ENCODE assay signal across 9 cellular contexts in the genomic region with DNA sequence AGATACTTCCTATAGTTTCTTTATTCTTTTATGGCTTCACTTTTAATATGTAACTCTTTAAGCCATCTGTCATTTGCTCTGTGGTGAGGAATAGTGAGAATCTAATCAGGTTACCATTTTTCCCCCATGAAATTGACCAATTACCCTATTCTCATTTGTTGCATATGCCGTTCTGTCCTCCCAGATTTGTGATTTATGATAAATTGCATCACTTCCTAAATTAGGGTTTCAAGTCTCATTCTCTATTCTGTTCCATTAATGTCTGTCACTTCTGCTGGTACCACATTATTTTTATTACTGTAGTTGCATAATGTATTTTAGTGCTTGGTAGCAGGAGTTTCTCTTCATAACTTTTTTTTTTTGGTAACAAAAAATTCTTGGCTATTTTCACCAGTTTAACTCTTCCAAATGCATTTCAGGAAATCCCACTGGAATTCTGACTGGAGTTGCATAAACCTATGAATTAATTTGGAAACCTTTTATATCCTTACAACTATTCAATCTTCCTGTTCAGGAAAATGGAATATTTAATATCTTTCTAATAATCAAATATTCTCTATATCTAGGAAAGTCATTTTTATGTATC. TPM values are rescaled to one million over a fixed set of nuclear protein-coding genes. Genes with fewer than 3 reads are reported as not detected.
DNase-seq lines count a peak whose midpoint lies in the region; ATAC-seq, FAIRE-seq and TF ChIP-seq lines count a peak whose summit lies in the region.
"Had no signal": no experiment of that assay in that cellular context is flagged by ENCODE, and none has a peak within 500 bp of the region (broad histone marks: within the 10 kb centered on the region; RNA-seq: fewer than 3 reads in every experiment).

No MANE protein-coding gene starts in this region.

- H3K27ac Mint-ChIP-seq in Calu3 (ENCODE audit: unreplicated experiment): peak overlapping the region; percentile 81
- peak overlapping the region; percentile 91 for H3K27ac Mint-ChIP-seq in activated T-helper 2 cell treated with anti-CD3 and anti-CD28 coated beads, Interferon-gamma antibody, Interleukin-2, Interleukin-4, amounts not matched to agents 10 μg/mL and 5 μg/mL and 100 μg/mL, durations not matched to agents 14 hours and 24 hours and 36 hours

- no peak overlapping the region for H3K23ac ChIP-seq in IMR-90 (ENCODE audit: low read depth, low read length)

- H2AK9ac ChIP-seq in IMR-90 (replicated peaks; ENCODE audit: low read depth, low read length, poor library complexity): no peak overlapping the region

- H3K9ac ChIP-seq in IMR-90 (ENCODE audit: low read depth, low read length) (no peak overlapping the region), muscle layer of colon (ENCODE audit: low read length) (no peak overlapping the region)

- H3K4me3 Mint-ChIP-seq in Calu3 (ENCODE audit: low read depth, unreplicated experiment): peak overlapping the region; percentile 36
- peak overlapping the region; percentile 40 for H3K4me3 Mint-ChIP-seq in activated T-helper 2 cell treated with anti-CD3 and anti-CD28 coated beads, Interferon-gamma antibody, Interleukin-2, Interleukin-4, amounts not matched to agents 10 μg/mL and 5 μg/mL and 100 μg/mL, durations not matched to agents 14 hours and 24 hours and 36 hours (ENCODE audit: low read depth)

- CTCF ChIA-PET in Calu3 (lab: Charles Lee): interaction anchor here (0.5 to 1.1 kb wide), 3 partner anchors 11 to 202 kb away, joined by 4 to 5 read pairs (median 4); partner anchors contain the start of gene CDK6
- CTCF ChIA-PET in IMR-90 (lab: Yijun Ruan, JAX): no interaction called here

- H2BK5ac ChIP-seq in IMR-90 (ENCODE audit: low read depth, low read length, poor library complexity, severe bottlenecking): peak overlapping the region; percentile 71

- TF ChIP-seq CTCF in Calu3 (IDR thresholded peaks at IDR 0.05; ENCODE audit: unreplicated experiment) (no peak), IMR-90 (conservative IDR thresholded peaks at IDR 0.05; ENCODE audit: low read depth, low read length) (no peak), D721Med (IDR thresholded peaks at IDR 0.05; ENCODE audit: insufficient read depth, missing control alignments) (no peak)

- H4K20me1 ChIP-seq in IMR-90 (ENCODE audit: insufficient read depth, low read length): peaks cover 19% of the 10 kb centered on the region

- POLR2A ChIA-PET in IMR-90 (lab: Charles Lee; ENCODE audit: unreplicated experiment): no interaction called here

- H3K79me1 ChIP-seq in IMR-90 (ENCODE audit: low read depth in 1 of 2, low read length in 2 of 2): peaks cover 29 to 50% of the 10 kb centered on the region in 2 experiments

- peaks cover 18% of the 10 kb centered on the region for H3K36me3 Mint-ChIP-seq in Calu3 (ENCODE audit: insufficient read depth, unreplicated experiment)
- H3K36me3 Mint-ChIP-seq in activated T-helper 2 cell treated with anti-CD3 and anti-CD28 coated beads, Interferon-gamma antibody, Interleukin-2, Interleukin-4, amounts not matched to agents 10 μg/mL and 5 μg/mL and 100 μg/mL, durations not matched to agents 14 hours and 24 hours and 36 hours (ENCODE audit: low read depth): peaks cover 47% of the 10 kb centered on the region

- no peak overlapping the region for H4K91ac ChIP-seq in IMR-90 (ENCODE audit: insufficient read depth, low read depth, low read length)

- DNase-seq in Calu3 (no peak), IMR-90 (no peak), MG63 (no peak), D721Med (ENCODE audit: insufficient read length, low spot score) (no peak), activated gamma-delta T cell (lab: John Stamatoyannopoulos, UW) (no peak)
- DNase-seq in activated T-helper 2 cell treated with anti-CD3 and anti-CD28 coated beads, Interferon-gamma antibody, Interleukin-2, Interleukin-4, amounts not matched to agents 10 μg/mL and 5 μg/mL and 100 μg/mL, durations not matched to agents 14 hours and 24 hours and 36 hours (ENCODE audit: low spot score): no peak
- DNase-seq: NCI-H187 had no signal

- BruUV-seq in Calu3 (replicated peaks; lab: Mats Ljungman, UMichigan) (no TSS peak), IMR-90 (replicated peaks; lab: Mats Ljungman, UMichigan) (no TSS peak)

- H2BK20ac ChIP-seq in IMR-90 (ENCODE audit: low read depth, low read length): no peak overlapping the region

- no peak for TF ChIP-seq POLR2A in IMR-90 (IDR thresholded peaks at IDR 0.05; ENCODE audit: low read depth, low read length)

- in situ Hi-C loops in IMR-90 (cut with MboI; ENCODE audit: low sequenced_read_pairs): no loop called here

- intact Hi-C loops in Calu3 (cut with micrococcal nuclease; ENCODE audit: unreplicated experiment) (loop anchor here (5.0 kb wide), 2 partner anchors 128 to 193 kb away; no protein-coding TSS in a partner anchor), IMR-90 (cut with micrococcal nuclease) (no loop called here)
- intact Hi-C loops in activated T-helper 2 cell treated with anti-CD3 and anti-CD28 coated beads, Interferon-gamma antibody, Interleukin-2, Interleukin-4, amounts not matched to agents 10 μg/mL and 5 μg/mL and 100 μg/mL, durations not matched to agents 14 hours and 24 hours and 36 hours (cut with micrococcal nuclease): loop anchor here (5.0 kb wide), 2 partner anchors 318 to 483 kb away; partner anchors contain the start of gene SAMD9

- H3K18ac ChIP-seq in IMR-90 (ENCODE audit: low read depth, low read length): no peak overlapping the region

- no peak overlapping the region for H3K56ac ChIP-seq in IMR-90 (ENCODE audit: extremely low read depth, insufficient read depth, low read length)

- peaks cover 12% of the 10 kb centered on the region for H3K9me1 ChIP-seq in IMR-90 (ENCODE audit: insufficient read depth, low read length)

- FAIRE-seq in D721Med (lab: Jason Lieb, UNC): no peak

- H3K27me3 ChIP-seq in IMR-90 (ENCODE audit: control insufficient read depth, insufficient read depth, low read length) (no peaks in the 10 kb centered on the region), muscle layer of colon (ENCODE audit: control insufficient read depth in 1 of 2, insufficient read depth in 2 of 2, low read length in 2 of 2) (no peaks in the 10 kb centered on the region), MG63 (no peaks in the 10 kb centered on the region)

- no peak overlapping the region for H2AFZ ChIP-seq in IMR-90 (replicated peaks; ENCODE audit: low read length, poor library complexity)

- no peak overlapping the region for H2BK120ac ChIP-seq in IMR-90 (ENCODE audit: low read depth, low read length)

- peaks cover under 1% of the 10 kb centered on the region for H3K9me3 Mint-ChIP-seq in Calu3 (ENCODE audit: low read depth, unreplicated experiment)
- H3K9me3 Mint-ChIP-seq in activated T-helper 2 cell treated with anti-CD3 and anti-CD28 coated beads, Interferon-gamma antibody, Interleukin-2, Interleukin-4, amounts not matched to agents 10 μg/mL and 5 μg/mL and 100 μg/mL, durations not matched to agents 14 hours and 24 hours and 36 hours: peaks cover 9% of the 10 kb centered on the region

- no peak overlapping the region for H4K5ac ChIP-seq in IMR-90 (ENCODE audit: low read depth, low read length)

- dilution Hi-C loops in IMR-90 (cut with HindIII; ENCODE audit: low sequenced_read_pairs, unreplicated experiment): no loop called here

- H3K4me1 ChIP-seq in IMR-90 (ENCODE audit: control insufficient read depth, insufficient read depth, low read length): peaks cover 6% of the 10 kb centered on the region
- peaks cover 20% of the 10 kb centered on the region for H3K4me1 ChIP-seq in muscle layer of colon (ENCODE audit: insufficient read depth, low read length)

- H3K27ac ChIP-seq in IMR-90 (ENCODE audit: insufficient read depth, low read length) (no peak overlapping the region), muscle layer of colon (ENCODE audit: low read depth, low read length) (peak overlapping the region; percentile 60)

- H3K4me3 ChIP-seq in IMR-90 (ENCODE audit: insufficient read depth, low read depth, low read length): no peak overlapping the region
- H3K4me3 ChIP-seq in muscle layer of colon (ENCODE audit: low read depth in 1 of 2, low read length in 2 of 2): no peak overlapping the region
- no peak overlapping the region for H3K4me3 ChIP-seq in MG63

- no peak overlapping the region; the same call in 2 of the 3 replicates for H2BK15ac ChIP-seq in IMR-90 (ENCODE audit: low read depth, low read length)

- no peaks in the 10 kb centered on the region for H3K9me3 ChIP-seq in IMR-90 (ENCODE audit: control insufficient read depth, insufficient read depth, low read length)
- H3K9me3 ChIP-seq in muscle layer of colon (ENCODE audit: low read length): no peaks in the 10 kb centered on the region
- H3K9me3 ChIP-seq in MG63: no peaks in the 10 kb centered on the region

- no peak overlapping the region for H4K8ac ChIP-seq in IMR-90 (ENCODE audit: low read depth in 2 of 2, low read length in 2 of 2)

- no peak overlapping the region for H3K4ac ChIP-seq in IMR-90 (ENCODE audit: low read depth, low read length)

- H2AK5ac ChIP-seq in IMR-90 (ENCODE audit: low read depth, low read length): no peak overlapping the region

- no CpG with 5 or more reads among the region's 1 CpG for WGBS in IMR-90 (ENCODE audit: extremely low coverage in 2 of 2, insufficient read length in 1 of 2), 2 experiments

- H3K4me1 Mint-ChIP-seq in Calu3 (ENCODE audit: low read depth, unreplicated experiment): peaks cover 21% of the 10 kb centered on the region
- H3K4me1 Mint-ChIP-seq in activated T-helper 2 cell treated with anti-CD3 and anti-CD28 coated beads, Interferon-gamma antibody, Interleukin-2, Interleukin-4, amounts not matched to agents 10 μg/mL and 5 μg/mL and 100 μg/mL, durations not matched to agents 14 hours and 24 hours and 36 hours (ENCODE audit: low read depth): peaks cover 70% of the 10 kb centered on the region

- H3K27me3 Mint-ChIP-seq in Calu3 (ENCODE audit: unreplicated experiment): no peaks in the 10 kb centered on the region
- no peaks in the 10 kb centered on the region for H3K27me3 Mint-ChIP-seq in activated T-helper 2 cell treated with anti-CD3 and anti-CD28 coated beads, Interferon-gamma antibody, Interleukin-2, Interleukin-4, amounts not matched to agents 10 μg/mL and 5 μg/mL and 100 μg/mL, durations not matched to agents 14 hours and 24 hours and 36 hours (ENCODE audit: low read depth)

- H3K4me2 ChIP-seq in IMR-90 (ENCODE audit: low read depth, low read length): peak overlapping the region; percentile 53; the same call in 1 of the 2 replicates

- no peak overlapping the region for H3K14ac ChIP-seq in IMR-90 (replicated peaks; ENCODE audit: low read depth, low read length)

- TF ChIP-seq RAD21 in IMR-90 (IDR thresholded peaks at IDR 0.05; ENCODE audit: low read length): no peak

- H3K36me3 ChIP-seq in IMR-90 (ENCODE audit: control insufficient read depth, insufficient read depth, low read length) (peaks cover 6% of the 10 kb centered on the region), muscle layer of colon (ENCODE audit: insufficient read depth, low read length) (no peaks in the 10 kb centered on the region), MG63 (peaks cover 5% of the 10 kb centered on the region; the same call in 1 of the 2 replicates)

- ATAC-seq in IMR-90 (ENCODE audit: low read depth): no peak
- ATAC-seq in HG02759 (IDR thresholded peaks at IDR 0.05; ENCODE audit: unreplicated experiment): no peak

RNA-seq across cellular contexts. Expression of gene FAM133B, which starts 44.0 kb away (rescaled TPM):
- total RNA-seq in Calu3 (2022): 26.4 and 30.0 TPM in 2 replicates
- total RNA-seq in IMR-90 (2012; rRNA removed): 5.4 and 16.4 TPM in 2 replicates
- 9.5 and 10.6 TPM in 2 replicates for polyA plus RNA-seq in IMR-90 (2012; rRNA removed)
- polyA plus RNA-seq in IMR-90 (2012; cell fraction: cytosol; rRNA removed): 1.3 and 2.1 TPM in 2 replicates
- polyA plus RNA-seq in IMR-90 (2012; cell fraction: nucleus; rRNA removed; ENCODE audit: low replicate concordance): 2.5 and 20.4 TPM in 2 replicates
- 39.0 and 39.4 TPM in 2 replicates for total RNA-seq in activated T-helper 2 cell treated with anti-CD3 and anti-CD28 coated beads, Interferon-gamma antibody, Interleukin-2, Interleukin-4, amounts not matched to agents 10 μg/mL and 5 μg/mL and 100 μg/mL, durations not matched to agents 14 hours and 24 hours and 36 hours
- total RNA-seq in MG63 (2014; rRNA removed; shearing (Covaris generic); ENCODE audit: low replicate concordance): 6.6 and 7.7 TPM in 2 replicates
